Comparison of ENCODE assay signal across 1 cellular context in the genomic region with DNA sequence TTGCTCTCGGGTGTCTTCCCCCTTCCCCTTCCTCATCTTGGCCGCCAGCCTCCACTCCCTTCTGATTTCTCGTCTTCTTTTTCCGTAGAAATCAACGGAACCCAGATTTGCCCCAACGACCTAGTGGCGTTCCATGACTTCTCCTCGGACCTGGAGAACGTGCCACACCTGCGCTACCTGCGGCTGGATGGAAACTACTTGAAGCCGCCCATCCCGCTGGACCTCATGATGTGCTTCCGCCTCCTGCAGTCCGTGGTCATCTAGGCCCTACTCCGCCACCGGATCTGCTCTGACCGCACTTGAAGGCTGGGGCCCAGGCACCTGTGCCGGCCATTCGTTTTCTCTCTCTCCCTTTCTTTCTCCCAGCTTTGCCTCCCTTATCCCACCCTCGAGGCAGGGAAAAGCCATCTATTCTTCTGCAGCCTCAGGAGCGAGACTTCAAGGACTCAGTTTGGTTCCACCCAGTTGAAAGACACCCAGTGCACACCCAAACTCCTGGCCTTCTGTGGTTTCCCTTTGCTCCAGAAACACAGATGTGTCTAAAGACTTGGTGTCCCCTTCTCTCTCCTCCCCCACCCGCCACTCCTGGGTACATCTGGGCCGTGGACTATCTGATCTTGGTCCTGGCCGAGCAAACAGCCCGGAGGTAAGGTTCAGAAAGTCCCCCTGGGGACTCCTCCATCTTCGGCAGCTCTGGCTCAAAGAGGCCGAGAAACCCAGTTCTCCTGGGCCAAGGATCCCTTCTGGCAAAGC.
TF ChIP-seq lines count a peak whose summit lies in the region.

No MANE protein-coding gene starts in this region.

TF ChIP-seq in HEK293, 187 proteins besides CTCF, POLR2A, EP300 and RAD21 (continued from another document):
- TF ChIP-seq AEBP2 (tag by site-specific recombination; IDR thresholded peaks at IDR 0.05; ENCODE audit: borderline replicate concordance) (no peak), ZBTB10 (tag by site-specific recombination; IDR thresholded peaks at IDR 0.05) (no peak), ZNF2 (tag by site-specific recombination; IDR thresholded peaks at IDR 0.05) (no peak), ZNF529 (tag by site-specific recombination; IDR thresholded peaks at IDR 0.05; ENCODE audit: insufficient replicate concordance) (no peak), ZFP37 (tag by site-specific recombination; IDR thresholded peaks at IDR 0.05) (no peak), OVOL3 (tag by site-specific recombination; IDR thresholded peaks at IDR 0.05) (no peak), ZNF555 (tag by site-specific recombination; conservative IDR thresholded peaks at IDR 0.05) (no peak), ZSCAN5A (tag by site-specific recombination; IDR thresholded peaks at IDR 0.05) (no peak), PRDM2 (tag by site-specific recombination; IDR thresholded peaks at IDR 0.05; ENCODE audit: borderline replicate concordance) (no peak), KLF9 (tag by site-specific recombination; IDR thresholded peaks at IDR 0.05; ENCODE audit: low read depth) (no peak), PBX3 (CRISPR knock-in tag; IDR thresholded peaks at IDR 0.05) (no peak), TCF7L2 (IDR thresholded peaks at IDR 0.05; ENCODE audit: borderline replicate concordance, low read depth, low read length) (no peak)
- TF ChIP-seq, protein P1, sequence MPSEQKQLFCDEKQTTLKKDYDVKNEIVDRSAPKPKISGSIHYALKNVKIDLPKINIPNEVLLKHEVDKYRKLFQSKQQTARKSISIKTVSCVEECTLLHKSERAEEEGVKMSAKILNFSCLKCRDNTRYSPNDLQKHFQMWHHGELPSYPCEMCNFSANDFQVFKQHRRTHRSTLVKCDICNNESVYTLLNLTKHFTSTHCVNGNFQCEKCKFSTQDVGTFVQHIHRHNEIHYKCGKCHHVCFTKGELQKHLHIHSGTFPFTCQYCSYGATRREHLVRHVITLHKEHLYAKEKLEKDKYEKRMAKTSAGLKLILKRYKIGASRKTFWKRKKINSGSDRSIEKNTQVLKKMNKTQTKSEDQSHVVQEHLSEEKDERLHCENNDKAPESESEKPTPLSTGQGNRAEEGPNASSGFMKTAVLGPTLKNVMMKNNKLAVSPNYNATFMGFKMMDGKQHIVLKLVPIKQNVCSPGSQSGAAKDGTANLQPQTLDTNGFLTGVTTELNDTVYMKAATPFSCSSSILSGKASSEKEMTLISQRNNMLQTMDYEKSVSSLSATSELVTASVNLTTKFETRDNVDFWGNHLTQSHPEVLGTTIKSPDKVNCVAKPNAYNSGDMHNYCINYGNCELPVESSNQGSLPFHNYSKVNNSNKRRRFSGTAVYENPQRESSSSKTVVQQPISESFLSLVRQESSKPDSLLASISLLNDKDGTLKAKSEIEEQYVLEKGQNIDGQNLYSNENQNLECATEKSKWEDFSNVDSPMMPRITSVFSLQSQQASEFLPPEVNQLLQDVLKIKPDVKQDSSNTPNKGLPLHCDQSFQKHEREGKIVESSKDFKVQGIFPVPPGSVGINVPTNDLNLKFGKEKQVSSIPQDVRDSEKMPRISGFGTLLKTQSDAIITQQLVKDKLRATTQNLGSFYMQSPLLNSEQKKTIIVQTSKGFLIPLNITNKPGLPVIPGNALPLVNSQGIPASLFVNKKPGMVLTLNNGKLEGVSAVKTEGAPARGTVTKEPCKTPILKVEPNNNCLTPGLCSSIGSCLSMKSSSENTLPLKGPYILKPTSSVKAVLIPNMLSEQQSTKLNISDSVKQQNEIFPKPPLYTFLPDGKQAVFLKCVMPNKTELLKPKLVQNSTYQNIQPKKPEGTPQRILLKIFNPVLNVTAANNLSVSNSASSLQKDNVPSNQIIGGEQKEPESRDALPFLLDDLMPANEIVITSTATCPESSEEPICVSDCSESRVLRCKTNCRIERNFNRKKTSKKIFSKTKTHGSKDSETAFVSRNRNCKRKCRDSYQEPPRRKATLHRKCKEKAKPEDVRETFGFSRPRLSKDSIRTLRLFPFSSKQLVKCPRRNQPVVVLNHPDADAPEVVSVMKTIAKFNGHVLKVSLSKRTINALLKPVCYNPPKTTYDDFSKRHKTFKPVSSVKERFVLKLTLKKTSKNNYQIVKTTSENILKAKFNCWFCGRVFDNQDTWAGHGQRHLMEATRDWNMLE (tag by site-specific recombination; conservative IDR thresholded peaks at IDR 0.05; ENCODE audit: low read depth): no peak
TF ChIP-seq in HEK293: peak in this region for 0.
